ENCODE assay signal across 11 cellular contexts in the genomic region with DNA sequence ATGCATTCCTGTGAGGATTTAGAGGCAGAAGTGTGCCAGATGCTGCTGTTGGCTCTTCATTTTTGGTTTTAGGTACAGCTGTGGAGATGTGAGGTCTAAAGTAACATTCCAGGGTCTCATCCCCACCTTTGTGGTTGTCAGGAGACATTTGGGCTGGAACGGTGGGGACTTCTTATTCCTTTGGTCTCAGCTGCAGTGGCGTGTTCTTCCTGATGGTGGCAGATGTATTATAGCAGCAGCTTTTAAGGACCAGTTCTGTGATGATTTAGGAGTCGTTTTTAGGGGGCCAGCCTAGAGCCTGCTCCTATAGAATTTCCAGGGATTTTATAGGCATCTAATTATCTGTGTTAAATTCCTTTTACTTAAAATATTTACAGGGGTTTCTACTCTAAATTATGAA.
DNase-seq lines count a peak whose midpoint lies in the region; ATAC-seq and TF ChIP-seq lines count a peak whose summit lies in the region.
"Had no signal": no experiment of that assay in that cellular context is flagged by ENCODE, and none has a peak within 500 bp of the region (broad histone marks: within the 10 kb centered on the region; RNA-seq: fewer than 3 reads in every experiment).

No MANE protein-coding gene starts in this region.

- CTCF ChIA-PET in BJ (lab: Yijun Ruan, JAX), result interaction anchor here (0.5 to 1.2 kb wide), 3 partner anchors 34 to 385 kb away, joined by 3 to 4 read pairs (median 3); no protein-coding TSS in a partner anchor

- TF ChIP-seq CTCF in BJ (IDR thresholded peaks at IDR 0.05; ENCODE audit: insufficient read depth, low read depth, low read length), result 0 out of 2 replicates have a peak, but pooled peaks have one; percentile 19
- TF ChIP-seq CTCF in GM20000 (IDR thresholded peaks at IDR 0.05; ENCODE audit: extremely low read depth, missing control alignments), result no peak
- peak; percentile 35 for TF ChIP-seq CTCF in RWPE2 (IDR thresholded peaks at IDR 0.05; ENCODE audit: poor library complexity, severe bottlenecking)
- peak in 2 of 5 experiments; percentile 13 to 19 for TF ChIP-seq CTCF in tibial nerve (IDR thresholded peaks at IDR 0.05)

- H3K27me3 ChIP-seq in BJ (ENCODE audit: control insufficient read depth, insufficient read depth, low read length), result no peaks in the 10 kb centered on the region
- no peaks in the 10 kb centered on the region for H3K27me3 ChIP-seq in RWPE2 (ENCODE audit: insufficient read depth, poor library complexity, severe bottlenecking)
- H3K27me3 ChIP-seq in tibial nerve, result no peaks in the 10 kb centered on the region

- POLR2A ChIA-PET in BJ (lab: Charles Lee), result no interaction called here

- 10 to 13% methylated on average over 3 of the region's 3 CpGs for whole genome bisulfite sequencing in tibial nerve, 2 donors

- H3K9me3 ChIP-seq in RWPE2 (ENCODE audit: severe bottlenecking) (no peaks in the 10 kb centered on the region), tibial nerve (no peaks in the 10 kb centered on the region)

- H3K4me1 ChIP-seq in RWPE2 (ENCODE audit: insufficient read depth, poor library complexity, severe bottlenecking) (no peaks in the 10 kb centered on the region), tibial nerve (no peaks in the 10 kb centered on the region)

- H3K27ac ChIP-seq in RWPE2 (ENCODE audit: poor library complexity, severe bottlenecking) (no peak overlapping the region), tibial nerve (no peak overlapping the region)
- H3K27ac ChIP-seq: skin epidermis had no signal

- ATAC-seq in RWPE2 (ENCODE audit: low read depth) (peak; percentile 57; the same call in 1 of the 3 replicates), HG03280 (IDR thresholded peaks at IDR 0.05; ENCODE audit: unreplicated experiment) (no peak)
- ATAC-seq: esophagus mucosa had no signal

- no peak for DNase-seq in BJ (ENCODE audit: low read depth)
- peak; percentile 5 for DNase-seq in GM20000 (ENCODE audit: low spot score)
- DNase-seq in RWPE2 (ENCODE audit: low spot score), result no peak
- peak; percentile 16 for DNase-seq in iPS DF 4.7 (ENCODE audit: extremely low read depth, low spot score)
- DNase-seq in COR-L47 (lab: John Stamatoyannopoulos, UW), result no peak
- DNase-seq in tibial nerve (ENCODE audit: low spot score in 2 of 2), result no peak
- DNase-seq in T-helper 1 cell, result no peak
- DNase-seq: NCI-H146 had no signal

- no peak overlapping the region for H3K4me3 ChIP-seq in BJ (ENCODE audit: low read depth, low read length)
- no peak overlapping the region for H3K4me3 ChIP-seq in RWPE2 (ENCODE audit: severe bottlenecking)
- H3K4me3 ChIP-seq in tibial nerve, result no peak overlapping the region
- H3K4me3 ChIP-seq: skin epidermis had no signal

- TF ChIP-seq EP300 in tibial nerve (IDR thresholded peaks at IDR 0.05), result no peak

- H3K36me3 ChIP-seq in BJ (ENCODE audit: control insufficient read depth, insufficient read depth, low read length) (no peaks in the 10 kb centered on the region), RWPE2 (ENCODE audit: low read depth) (no peaks in the 10 kb centered on the region), tibial nerve (no peaks in the 10 kb centered on the region)

- TF ChIP-seq POLR2A in tibial nerve (IDR thresholded peaks at IDR 0.05), result no peak

Comparison
In these comparisons a context has a peak if more than half of its experiments do, and no peak if none do; other contexts are left out.
1. DNase-seq: peak in GM20000 (single experiment) and iPS DF 4.7 (single experiment); none in BJ (single experiment), RWPE2 (single experiment), COR-L47 (single experiment), tibial nerve (0 of 2) and T-helper 1 cell (0 of 5).